ENCODE assay signal across 8 cellular contexts in the genomic region with DNA sequence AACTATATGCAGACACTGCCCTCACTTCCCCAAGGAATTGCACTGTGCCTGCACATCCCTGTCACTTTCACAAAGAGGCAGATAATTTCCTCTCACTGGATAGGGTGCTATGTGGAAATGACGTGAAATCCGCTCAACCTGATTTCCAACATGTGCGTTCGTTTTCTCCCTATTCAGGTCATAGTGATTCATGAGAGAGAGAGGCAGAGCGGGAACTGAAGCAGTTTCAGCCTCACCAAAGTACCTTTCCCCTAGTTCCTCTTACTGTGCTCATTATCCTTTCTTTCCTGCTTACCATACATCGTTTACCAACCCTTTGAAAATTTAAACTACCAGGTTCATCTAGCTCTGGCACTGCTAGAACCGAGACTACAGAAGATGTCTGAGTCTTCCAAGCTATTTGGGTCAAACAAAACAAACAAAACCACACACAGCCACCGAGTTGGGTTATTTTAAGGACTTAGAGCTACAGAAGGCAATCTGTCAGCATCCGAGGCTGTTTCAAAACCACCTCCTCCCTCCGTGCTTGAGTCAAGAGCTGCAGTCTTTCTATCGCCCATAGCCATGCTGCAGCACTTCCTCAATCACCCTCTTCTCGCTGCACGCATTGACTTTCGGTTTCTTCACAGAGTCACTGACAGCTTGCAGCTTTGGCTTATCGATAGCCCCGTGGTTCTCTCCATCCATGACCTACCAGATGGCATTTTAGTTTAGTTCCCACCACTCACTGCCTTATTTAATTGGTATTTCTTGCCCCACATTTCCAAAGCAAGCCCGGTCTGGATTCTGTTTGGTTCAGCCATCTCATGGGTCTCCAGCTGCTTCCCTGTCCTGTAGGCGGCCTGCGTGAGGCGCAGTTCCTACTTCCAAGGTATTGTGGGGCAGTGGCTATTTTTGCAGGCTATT.
DNase-seq lines count a peak whose midpoint lies in the region; ATAC-seq lines count a peak whose summit lies in the region.

No MANE protein-coding gene starts in this region.

- WGBS in esophagus, 2 donors: 58 to 61% methylated on average over 20 of the region's 20 CpGs

- no peaks in the 10 kb centered on the region for H3K9me3 ChIP-seq in esophagus (ENCODE audit: control insufficient read depth in 2 of 2, insufficient read depth in 1 of 2, low read depth in 1 of 2, low read length in 1 of 2)

- no peaks in the 10 kb centered on the region for H3K27me3 Mint-ChIP-seq in activated CD4-positive, alpha-beta memory T cell treated with anti-CD3 and anti-CD28 coated beads for 36 hours

- peaks cover 18% of the 10 kb centered on the region for H3K4me1 Mint-ChIP-seq in activated CD4-positive, alpha-beta memory T cell treated with anti-CD3 and anti-CD28 coated beads for 36 hours (ENCODE audit: low read depth)

- intact Hi-C loops in activated CD4-positive, alpha-beta memory T cell treated with anti-CD3 and anti-CD28 coated beads for 36 hours (cut with micrococcal nuclease): loop anchor here (5.0 to 10.0 kb wide), 2 partner anchors 1395 to 1428 kb away; partner anchors contain the start of genes ARGLU1 and EFNB2

- peak overlapping the region; percentile 95 for H3K27ac Mint-ChIP-seq in activated CD4-positive, alpha-beta memory T cell treated with anti-CD3 and anti-CD28 coated beads for 36 hours

- no peaks in the 10 kb centered on the region for H3K36me3 Mint-ChIP-seq in activated CD4-positive, alpha-beta memory T cell treated with anti-CD3 and anti-CD28 coated beads for 36 hours

- ATAC-seq in HG03039 (IDR thresholded peaks at IDR 0.05; ENCODE audit: unreplicated experiment): peak; percentile 94

- H3K4me3 Mint-ChIP-seq in activated CD4-positive, alpha-beta memory T cell treated with anti-CD3 and anti-CD28 coated beads for 36 hours: peak overlapping the region; percentile 89

- H3K36me3 ChIP-seq in esophagus (ENCODE audit: control insufficient read depth in 2 of 2, insufficient read depth in 2 of 2, low read length in 1 of 2): no peaks in the 10 kb centered on the region

- POLR2A ChIA-PET in activated CD4-positive, alpha-beta memory T cell treated with anti-CD3 and anti-CD28 coated beads for 36 hours (lab: Charles Lee): no interaction called here

- H3K9me3 Mint-ChIP-seq in activated CD4-positive, alpha-beta memory T cell treated with anti-CD3 and anti-CD28 coated beads for 36 hours: no peaks in the 10 kb centered on the region

- DNase-seq in activated gamma-delta T cell treated with Interleukin-2 at 50 U/mL for 16 hours: peak; percentile 44
- DNase-seq in activated gamma-delta T cell (lab: John Stamatoyannopoulos, UW): no peak
- DNase-seq in NCI-H2227 treated with DMSO at 0.1 percent for 48 hours (lab: John Stamatoyannopoulos, UW): peak; percentile 66
- DNase-seq in activated CD4-positive, alpha-beta memory T cell treated with anti-CD3 and anti-CD28 coated beads for 36 hours: peak; percentile 72
- DNase-seq in putamen (ENCODE audit: low spot score): peak; percentile 42
- DNase-seq in kidney tubule cell (ENCODE audit: low spot score): no peak

- CTCF ChIA-PET in activated CD4-positive, alpha-beta memory T cell treated with anti-CD3 and anti-CD28 coated beads for 36 hours (lab: Charles Lee): interaction anchor here (0.5 to 1.0 kb wide), 6 partner anchors 16 to 177 kb away, joined by 3 to 4 read pairs (median 3); no protein-coding TSS in a partner anchor

- no peaks in the 10 kb centered on the region for H3K27me3 ChIP-seq in esophagus (ENCODE audit: control insufficient read depth in 1 of 2, insufficient read depth in 2 of 2, low read length in 2 of 2)

- H3K4me1 ChIP-seq in esophagus (ENCODE audit: control insufficient read depth in 2 of 2, insufficient read depth in 2 of 2, low read length in 1 of 2): no peaks in the 10 kb centered on the region

- H3K27ac ChIP-seq in esophagus (ENCODE audit: low read depth in 2 of 2, low read length in 1 of 2): peak overlapping the region; percentile 19 to 22

- peak overlapping the region; percentile 10 to 49 for H3K4me3 ChIP-seq in esophagus (ENCODE audit: low read depth in 1 of 2, low read length in 2 of 2)

Comparison
In these comparisons a context has a peak if more than half of its experiments do, and no peak if none do; other contexts are left out.
1. DNase-seq: peak in activated gamma-delta T cell treated with Interleukin-2 at 50 U/mL for 16 hours (single experiment), NCI-H2227 treated with DMSO at 0.1 percent for 48 hours (single experiment), activated CD4-positive, alpha-beta memory T cell treated with anti-CD3 and anti-CD28 coated beads for 36 hours (single experiment) and putamen (single experiment); none in activated gamma-delta T cell (single experiment) and kidney tubule cell (single experiment).